Comparison of ENCODE assay signal across 14 cellular contexts in genomic region chr10:118672163-118672562, GRCh38.
"Had no signal": no experiment of that assay in that cellular context is flagged by ENCODE, and none has a peak within 500 bp of the region (broad histone marks: within the 10 kb centered on the region; RNA-seq: fewer than 3 reads in every experiment).

No MANE protein-coding gene starts in this region.

- H3K36me3 Mint-ChIP-seq: naive B cell; stimulated activated effector memory CD8-positive, alpha-beta T cell treated with anti-CD3 and anti-CD28 coated beads, Interleukin-12 subunit alpha, Interleukin-12 subunit beta, amount 100 ng/mL, for 72 hours had no signal

- H3K9me3 Mint-ChIP-seq: immature natural killer cell; naive B cell; stimulated activated effector memory CD8-positive, alpha-beta T cell treated with anti-CD3 and anti-CD28 coated beads, Interleukin-12 subunit alpha, Interleukin-12 subunit beta, amount 100 ng/mL, for 72 hours had no signal

- H3K4me3 Mint-ChIP-seq: immature natural killer cell; stimulated activated effector memory CD8-positive, alpha-beta T cell treated with anti-CD3 and anti-CD28 coated beads, Interleukin-12 subunit alpha, Interleukin-12 subunit beta, amount 100 ng/mL, for 72 hours had no signal

- H3K4me3 ChIP-seq: coronary artery, right lobe of liver, suprapubic skin, thyroid gland, upper lobe of left lung, uterus had no signal

- H3K36me3 ChIP-seq: thyroid gland, uterus had no signal

- H3K4me1 ChIP-seq: right lobe of liver had no signal

- H3K9me3 ChIP-seq: right lobe of liver, suprapubic skin, thyroid gland, upper lobe of left lung, uterus had no signal

- DNase-seq: effector CD4-positive, alpha-beta T cell; immature natural killer cell; mesendoderm; naive B cell; right lobe of liver; stimulated activated CD4-positive, alpha-beta T cell treated with anti-CD3 and anti-CD28 coated beads, Interleukin-4, amount 100 ng/mL, for 1 hour; stimulated activated CD8-positive, alpha-beta memory T cell treated with anti-CD3 and anti-CD28 coated beads, Interleukin-4, amount 100 ng/mL, for 48 hours; stimulated activated naive CD8-positive, alpha-beta T cell treated with anti-CD3 and anti-CD28 coated beads, Interleukin-15, Interleukin-2, amounts not matched to agents 100 U/mL and 50 U/mL, for 24 hours; thyroid gland; upper lobe of left lung; uterus had no signal

- H3K27me3 Mint-ChIP-seq: naive B cell had no signal

- ATAC-seq: right lobe of liver; stimulated activated effector memory CD8-positive, alpha-beta T cell treated with anti-CD3 and anti-CD28 coated beads, Interleukin-12 subunit alpha, Interleukin-12 subunit beta, amount 100 ng/mL, for 72 hours had no signal

- H3K27ac ChIP-seq: coronary artery, right lobe of liver, suprapubic skin, thyroid gland, upper lobe of left lung, uterus had no signal

- H3K27me3 ChIP-seq: right lobe of liver, suprapubic skin, thyroid gland, upper lobe of left lung, uterus had no signal

- H3K27ac Mint-ChIP-seq: stimulated activated effector memory CD8-positive, alpha-beta T cell treated with anti-CD3 and anti-CD28 coated beads, Interleukin-12 subunit alpha, Interleukin-12 subunit beta, amount 100 ng/mL, for 72 hours had no signal
